Comparison of ENCODE assay signal across 9 cellular contexts in genomic region chr1:113928950-113929749, GRCh38. TPM values are rescaled to one million over a fixed set of nuclear protein-coding genes. Genes with fewer than 3 reads are reported as not detected.
DNase-seq lines count a peak whose midpoint lies in the region; ATAC-seq, FAIRE-seq and TF ChIP-seq lines count a peak whose summit lies in the region.
"Had no signal": no experiment of that assay in that cellular context is flagged by ENCODE, and none has a peak within 500 bp of the region (broad histone marks: within the 10 kb centered on the region; RNA-seq: fewer than 3 reads in every experiment).

Gene HIPK1 (plus strand): TSS chr1:113929324.

- H3K4me3 ChIP-seq in kidney (ENCODE audit: low read length in 2 of 2) = peak within 1 kb of the TSS; percentile 93 to 99

- no peaks in the 10 kb centered on the region for H3K9me3 ChIP-seq in kidney (ENCODE audit: control insufficient read depth in 1 of 2, low read length in 2 of 2)

- no peaks in the 10 kb centered on the region for H3K36me3 ChIP-seq in kidney (ENCODE audit: control insufficient read depth in 1 of 2, insufficient read depth in 2 of 2, low read length in 2 of 2)

- intact Hi-C loops in kidney (cut with DNase I) = no loop called here

- DNase-seq in AG20443 (ENCODE audit: low spot score) (peak; percentile 95), NCI-H446 treated with DMSO at 0.1 percent for 48 hours (lab: John Stamatoyannopoulos, UW) (peak; percentile 76), cerebellar nuclear complex (lab: John Stamatoyannopoulos, UW) (peak; percentile 76 to 87), kidney (peak; percentile 97)
- DNase-seq in activated CD4-positive, alpha-beta T cell treated with anti-CD3 and anti-CD28 coated beads for 1 hour = peak; percentile 89
- peak; percentile 95 for DNase-seq in stimulated activated CD4-positive, alpha-beta T cell treated with anti-CD3 and anti-CD28 coated beads, Interleukin-15, amount 100 ng/mL, for 24 hours

- peaks cover 7 to 12% of the 10 kb centered on the region in 2 donors for H3K4me1 ChIP-seq in kidney (ENCODE audit: control insufficient read depth in 1 of 2, insufficient read depth in 1 of 2, low read depth in 1 of 2, low read length in 2 of 2)

- H3K9ac ChIP-seq in kidney (ENCODE audit: low read length in 2 of 2) = peak within 1 kb of the TSS; percentile 92 to 96

- ATAC-seq in GM19043 (IDR thresholded peaks at IDR 0.05; ENCODE audit: low read depth, unreplicated experiment) (peak; percentile 52), HG03354 (IDR thresholded peaks at IDR 0.05; ENCODE audit: poor library complexity, severe bottlenecking, unreplicated experiment) (peak; percentile 68)

- H3K27ac ChIP-seq in kidney (ENCODE audit: low read depth in 2 of 2, low read length in 2 of 2) = peak within 1 kb of the TSS; percentile 92 to 99

- FAIRE-seq in kidney (lab: Jason Lieb, UNC) = no peak
- FAIRE-seq: TTC549 had no signal

- peak; percentile 6 for TF ChIP-seq CTCF in kidney (IDR thresholded peaks at IDR 0.05; ENCODE audit: borderline replicate concordance, extremely low read depth, insufficient read depth)

RNA-seq across cellular contexts. Expression of gene HIPK1, which starts in this region (rescaled TPM):
- total RNA-seq in kidney = 65.0 TPM
- polyA plus RNA-seq in kidney (ENCODE audit: insufficient read depth, low read depth, low replicate concordance) = 8.4 TPM

Comparison
In these comparisons a context has a peak if more than half of its experiments do, and no peak if none do; other contexts are left out.
1. Peak in every context shown above with its lines: DNase-seq, ATAC-seq, H3K4me3 ChIP-seq and H3K27ac ChIP-seq.